Comparison of ENCODE assay signal across 8 cellular contexts in genomic region chr5:98769006-98769255, GRCh38. TPM values are rescaled to one million over a fixed set of nuclear protein-coding genes. Genes with fewer than 3 reads are reported as not detected.
DNase-seq lines count a peak whose midpoint lies in the region; ATAC-seq and TF ChIP-seq lines count a peak whose summit lies in the region.

No MANE protein-coding gene starts in this region.

- TF ChIP-seq CTCF in HFFc6 (IDR thresholded peaks at IDR 0.05) (peak; percentile 88), esophagus muscularis mucosa (IDR thresholded peaks at IDR 0.05) (peak; percentile 53 to 84 (median 78)), nephron (IDR thresholded peaks at IDR 0.05; ENCODE audit: unreplicated experiment in 3 of 3) (peak; percentile 63 to 70 (median 66)), upper lobe of right lung (IDR thresholded peaks at IDR 0.05) (peak; percentile 56)

- CTCF ChIA-PET in activated CD8-positive, alpha-beta memory T cell treated with anti-CD3 and anti-CD28 coated beads, Interleukin-2, amount 10 ng/mL, durations not matched to agents 7 days and 5 days (lab: Charles Lee), result interaction anchor here (0.9 to 6.0 kb wide), 23 partner anchors 9 to 1538 kb away, joined by 3 to 60 read pairs (median 4); no protein-coding TSS in a partner anchor

- H3K27me3 ChIP-seq in esophagus muscularis mucosa (no peaks in the 10 kb centered on the region), upper lobe of right lung (peaks cover 2% of the 10 kb centered on the region)

- H3K4me1 Mint-ChIP-seq in HFFc6 (ENCODE audit: low read depth), result peaks cover 44% of the 10 kb centered on the region
- peaks cover 35% of the 10 kb centered on the region for H3K4me1 Mint-ChIP-seq in activated CD8-positive, alpha-beta memory T cell treated with anti-CD3 and anti-CD28 coated beads, Interleukin-2, amount 10 ng/mL, durations not matched to agents 7 days and 5 days
- H3K4me1 Mint-ChIP-seq in nephron, result peaks cover 32% of the 10 kb centered on the region

- H3K9me3 Mint-ChIP-seq in HFFc6 (peaks cover 5% of the 10 kb centered on the region; the same call in 1 of the 2 replicates), nephron (no peaks in the 10 kb centered on the region)
- no peaks in the 10 kb centered on the region for H3K9me3 Mint-ChIP-seq in activated CD8-positive, alpha-beta memory T cell treated with anti-CD3 and anti-CD28 coated beads, Interleukin-2, amount 10 ng/mL, durations not matched to agents 7 days and 5 days (ENCODE audit: low read depth)

- peaks cover 16% of the 10 kb centered on the region for H3K27me3 Mint-ChIP-seq in HFFc6 (ENCODE audit: insufficient read depth)
- H3K27me3 Mint-ChIP-seq in activated CD8-positive, alpha-beta memory T cell treated with anti-CD3 and anti-CD28 coated beads, Interleukin-2, amount 10 ng/mL, durations not matched to agents 7 days and 5 days, result peaks cover 67% of the 10 kb centered on the region
- peaks cover 11% of the 10 kb centered on the region for H3K27me3 Mint-ChIP-seq in nephron (ENCODE audit: low read depth)

- H3K4me3 Mint-ChIP-seq in HFFc6 (peak overlapping the region; percentile 100), nephron (peak overlapping the region; percentile 96 to 99 (median 98))
- H3K4me3 Mint-ChIP-seq in activated CD8-positive, alpha-beta memory T cell treated with anti-CD3 and anti-CD28 coated beads, Interleukin-2, amount 10 ng/mL, durations not matched to agents 7 days and 5 days, result peak overlapping the region; percentile 81

- peaks cover 35% of the 10 kb centered on the region for H3K36me3 Mint-ChIP-seq in HFFc6 (ENCODE audit: low read depth)
- H3K36me3 Mint-ChIP-seq in activated CD8-positive, alpha-beta memory T cell treated with anti-CD3 and anti-CD28 coated beads, Interleukin-2, amount 10 ng/mL, durations not matched to agents 7 days and 5 days, result no peaks in the 10 kb centered on the region
- no peaks in the 10 kb centered on the region for H3K36me3 Mint-ChIP-seq in nephron (ENCODE audit: low read depth)

- no peak for ATAC-seq in activated CD8-positive, alpha-beta memory T cell treated with anti-CD3 and anti-CD28 coated beads, Interleukin-2, amount 10 ng/mL, durations not matched to agents 7 days and 5 days
- ATAC-seq in upper lobe of right lung (no peak), GM18868 (IDR thresholded peaks at IDR 0.05; ENCODE audit: unreplicated experiment) (no peak), HG02938 (IDR thresholded peaks at IDR 0.05; ENCODE audit: unreplicated experiment) (no peak)

- H3K4me3 ChIP-seq in esophagus muscularis mucosa (peak overlapping the region; percentile 81 to 94 (median 90)), upper lobe of right lung (peak overlapping the region; percentile 70)

- no peak for DNase-seq in HFFc6
- peak; percentile 51 for DNase-seq in activated CD8-positive, alpha-beta memory T cell treated with anti-CD3 and anti-CD28 coated beads, Interleukin-2, amount 10 ng/mL, durations not matched to agents 7 days and 5 days
- no peak for DNase-seq in esophagus muscularis mucosa (ENCODE audit: extremely low spot score)
- DNase-seq in upper lobe of right lung, result peak; percentile 73
- DNase-seq in 8988T, result no peak

- H3K27ac ChIP-seq in esophagus muscularis mucosa (replicated peaks in 1 of 4) (peak overlapping the region; percentile 93 to 94 (median 93)), upper lobe of right lung (no peak overlapping the region)

- WGBS in esophagus muscularis mucosa, result 0% methylated on average over 11 of the region's 29 CpGs

- no peak for TF ChIP-seq EP300 in esophagus muscularis mucosa (IDR thresholded peaks at IDR 0.05)

- H3K36me3 ChIP-seq in esophagus muscularis mucosa, result peaks cover 0 to 3% (median 0%) of the 10 kb centered on the region in 4 donors
- no peaks in the 10 kb centered on the region for H3K36me3 ChIP-seq in upper lobe of right lung

- H3K27ac Mint-ChIP-seq in HFFc6 (peak overlapping the region; percentile 99), nephron (peak overlapping the region in 1 of 3 experiments; percentile 36)
- H3K27ac Mint-ChIP-seq in activated CD8-positive, alpha-beta memory T cell treated with anti-CD3 and anti-CD28 coated beads, Interleukin-2, amount 10 ng/mL, durations not matched to agents 7 days and 5 days, result no peak overlapping the region

- H3K9me3 ChIP-seq in esophagus muscularis mucosa, result no peaks in the 10 kb centered on the region
- no peaks in the 10 kb centered on the region for H3K9me3 ChIP-seq in upper lobe of right lung

- no peak for TF ChIP-seq POLR2A in esophagus muscularis mucosa (IDR thresholded peaks at IDR 0.05; ENCODE audit: low read depth)

- H3K4me1 ChIP-seq in esophagus muscularis mucosa (peaks cover 13 to 39% (median 32%) of the 10 kb centered on the region in 4 donors), upper lobe of right lung (peaks cover 19% of the 10 kb centered on the region)

- intact Hi-C loops in esophagus muscularis mucosa (cut with DNase I) (loop anchor here (2.0 to 10.0 kb wide), 2 partner anchors 314 to 1538 kb away; no protein-coding TSS in a partner anchor), upper lobe of right lung (cut with DNase I) (no loop called here)

RNA-seq across cellular contexts. Expression of gene RGMB, which starts 4.5 kb away (rescaled TPM):
- total RNA-seq in HFFc6 (2021; fragmentation: NEBNext Ultra II Directional; extraction: Animal tissue kit (Norgen Biotek cat#: 25700)), result 100 to 1,000 TPM; 219 to 288 (median 235) TPM
- total RNA-seq in activated CD8-positive, alpha-beta memory T cell treated with anti-CD3 and anti-CD28 coated beads, Interleukin-2, amount 10 ng/mL, durations not matched to agents 7 days and 5 days, result 1 to 10 TPM; 1.1 to 1.3 TPM
- total RNA-seq in esophagus muscularis mucosa (100 to 1,000 TPM; 145 to 198 (median 183) TPM), upper lobe of right lung (16.8 TPM)

Comparison
In these comparisons a context has a peak if more than half of its experiments do, and no peak if none do; other contexts are left out.
1. DNase-seq: peak in activated CD8-positive, alpha-beta memory T cell treated with anti-CD3 and anti-CD28 coated beads, Interleukin-2, amount 10 ng/mL, durations not matched to agents 7 days and 5 days (single experiment) and upper lobe of right lung (single experiment); none in HFFc6 (single experiment), esophagus muscularis mucosa (single experiment) and 8988T (single experiment).
2. Peak in every context shown above with its lines, with median percentiles within 50 percentile points of each other: H3K4me3 Mint-ChIP-seq and CTCF ChIP-seq.